In genomic region chr3:125915792-125916375, GRCh38 we compare ENCODE assay signal across 8 cellular contexts. TPM values are rescaled to one million over a fixed set of nuclear protein-coding genes. Genes with fewer than 3 reads are reported as not detected.
DNase-seq lines count a peak whose midpoint lies in the region; ATAC-seq and TF ChIP-seq lines count a peak whose summit lies in the region.
"Not testable (repeated sequence)": the region's sequence is repeated elsewhere in the genome, so short reads cannot be mapped to it uniquely, and the experiment has no call there.

No MANE protein-coding gene starts in this region.

- peak; percentile 94 for DNase-seq in NCI-H1436 treated with DMSO at 0.1 percent for 48 hours (lab: John Stamatoyannopoulos, UW)
- DNase-seq in T follicular helper cell (ENCODE audit: low read depth): peak; percentile 99
- peak; percentile 100 for DNase-seq in adrenal gland
- DNase-seq in cardiac septum (ENCODE audit: low spot score): peak; percentile 100
- DNase-seq in pons (ENCODE audit: low spot score): peak; percentile 99
- peak; percentile 100 for DNase-seq in transverse colon

- H3K4me1 ChIP-seq in adrenal gland (replicated peaks in 1 of 2): not testable (repeated sequence)
- peaks cover 0 to 17% (median 6%) of the 10 kb centered on the region in 4 donors for H3K4me1 ChIP-seq in transverse colon

- TF ChIP-seq POLR2A in adrenal gland (IDR thresholded peaks at IDR 0.05) (peak in 1 of 2 donors; percentile 59), transverse colon (IDR thresholded peaks at IDR 0.05) (peak; percentile 87)

- TF ChIP-seq EP300 in transverse colon (IDR thresholded peaks at IDR 0.05; ENCODE audit: low read depth): not testable (repeated sequence)

- ATAC-seq in HG02852 (IDR thresholded peaks at IDR 0.05; ENCODE audit: unreplicated experiment): peak; percentile 89

- H3K27ac ChIP-seq in adrenal gland (peak overlapping the region; percentile 7 to 97 (median 78)), transverse colon (peak overlapping the region; percentile 92 to 98 (median 94))

- H3K27me3 ChIP-seq in adrenal gland, transverse colon: not testable (repeated sequence)

- 0 to 3% (median 1%) methylated on average over 7 to 40 of the region's 40 CpGs for WGBS in adrenal gland, 4 donors
- WGBS in transverse colon (ENCODE audit: low coverage in 1 of 2), 2 donors: 1 to 20% methylated on average over 1 to 38 of the region's 40 CpGs

- H3K36me3 ChIP-seq in adrenal gland (replicated peaks in 1 of 2); transverse colon: not testable (repeated sequence)

- H3K9me3 ChIP-seq in adrenal gland (replicated peaks in 1 of 3); transverse colon: not testable (repeated sequence)

- not testable (repeated sequence) for TF ChIP-seq CTCF in GM12875 (IDR thresholded peaks at IDR 0.05; ENCODE audit: borderline replicate concordance, insufficient read depth, low read depth, low read length); adrenal gland (IDR thresholded peaks at IDR 0.05); transverse colon (IDR thresholded peaks at IDR 0.05)

- in situ Hi-C loops in transverse colon (cut with MboI; ENCODE audit: low pct_ligation_motif_present in 1 of 4, low pct_unique_long_range_greater_than_20kb in 1 of 4, low sequenced_read_pairs in 3 of 4): not testable (repeated sequence)

- intact Hi-C loops in adrenal gland (cut with DNase I): loop anchor here in 1 of 2 donors (10.0 kb wide), 1 partner anchor 151 kb away; no protein-coding TSS in a partner anchor
- intact Hi-C loops in cardiac septum (cut with DNase I); transverse colon (cut with DNase I; ENCODE audit: low total_unique reads): not testable (repeated sequence)

- peak overlapping the region; percentile 54 for H3K4me3 ChIP-seq in GM12875 (ENCODE audit: low read depth, low read length)
- peak overlapping the region in 3 of 4 donors; percentile 15 to 83 (median 69) for H3K4me3 ChIP-seq in adrenal gland
- peak overlapping the region; percentile 35 to 99 (median 65) for H3K4me3 ChIP-seq in transverse colon

RNA-seq across cellular contexts. Expression of gene ROPN1B, which starts 53.1 kb away (rescaled TPM):
- total RNA-seq in adrenal gland (under 1 TPM in 5 of 8 donors, not detected in 3; 0.32 to 0.69 (median 0.35) TPM), cardiac septum (1.7 TPM), transverse colon (not detected)
- 1 to 10 TPM in 1 of 3 donors, under 1 TPM in 2; 0.13 to 1.1 (median 0.72) TPM for polyA plus RNA-seq in adrenal gland

Comparison
In these comparisons a context has a peak if more than half of its experiments do, and no peak if none do; other contexts are left out.
1. Peak in every context shown above with its lines: DNase-seq, ATAC-seq, H3K4me3 ChIP-seq and H3K27ac ChIP-seq.